Comparison of ENCODE assay signal across 11 cellular contexts in genomic region chr10:117461766-117462423, GRCh38.
DNase-seq lines count a peak whose midpoint lies in the region; ATAC-seq and TF ChIP-seq lines count a peak whose summit lies in the region.
"Had no signal": no experiment of that assay in that cellular context is flagged by ENCODE, and none has a peak within 500 bp of the region (broad histone marks: within the 10 kb centered on the region; RNA-seq: fewer than 3 reads in every experiment).

No MANE protein-coding gene starts in this region.

- H3K9me3 ChIP-seq in PC-9 (ENCODE audit: insufficient read depth, low read depth), result no peaks in the 10 kb centered on the region

- H3K27me3 ChIP-seq in PC-9 (ENCODE audit: insufficient read depth, low read depth), result no peaks in the 10 kb centered on the region
- H3K27me3 ChIP-seq: tibial nerve had no signal

- peak overlapping the region; percentile 71 for H2AFZ ChIP-seq in PC-9

- CTCF ChIA-PET in PC-9 (lab: Charles Lee), result interaction anchor here (1.7 kb wide), 1 partner anchor 19 kb away, joined by 4 read pairs; no protein-coding TSS in a partner anchor

- intact Hi-C loops in PC-9 (cut with micrococcal nuclease; ENCODE audit: unreplicated experiment), result no loop called here

- H3F3A ChIP-seq in PC-9 (ENCODE audit: insufficient read depth, low read depth), result peaks cover 3% of the 10 kb centered on the region; the same call in 1 of the 2 replicates

- POLR2A ChIA-PET in PC-9 (lab: Charles Lee; ENCODE audit: unreplicated experiment), result no interaction called here

- no peak for ATAC-seq in HG03095 (IDR thresholded peaks at IDR 0.05; ENCODE audit: unreplicated experiment)

- no peaks in the 10 kb centered on the region for H4K20me1 ChIP-seq in PC-9 (ENCODE audit: insufficient read depth)

- no TSS peak for BruUV-seq in PC-9 (replicated peaks; lab: Mats Ljungman, UMichigan)

- H3K27ac ChIP-seq in PC-9, result peak overlapping the region; percentile 85

- no peaks in the 10 kb centered on the region for H3K36me3 ChIP-seq in PC-9 (ENCODE audit: low read depth)
- H3K36me3 ChIP-seq: tibial nerve had no signal

- no peaks in the 10 kb centered on the region for H3K9me2 ChIP-seq in PC-9 (ENCODE audit: insufficient read depth)

- H3K79me2 ChIP-seq in PC-9 (ENCODE audit: low read depth), result no peaks in the 10 kb centered on the region

- TF ChIP-seq CTCF in PC-9 (conservative IDR thresholded peaks at IDR 0.05) (no peak), fibroblast of villous mesenchyme (IDR thresholded peaks at IDR 0.05; ENCODE audit: insufficient read depth, low read depth, low read length) (no peak)

- no peak overlapping the region for H3K4me3 ChIP-seq in PC-9
- no peak overlapping the region for H3K4me3 ChIP-seq in fibroblast of villous mesenchyme (ENCODE audit: low read depth, low read length)
- no peak overlapping the region for H3K4me3 ChIP-seq in skeletal muscle cell (ENCODE audit: low read depth, low read length)
- H3K4me3 ChIP-seq: tibial nerve had no signal

- H3K4me2 ChIP-seq in PC-9, result peak overlapping the region; percentile 66

- H3K4me1 ChIP-seq in PC-9 (replicated peaks; ENCODE audit: insufficient read depth), result peaks cover 39% of the 10 kb centered on the region
- H3K4me1 ChIP-seq: tibial nerve had no signal

- DNase-seq in GOT3 (lab: John Stamatoyannopoulos, UW), result peak; percentile 72
- DNase-seq in PC-9, result peak; percentile 31 to 88
- peak; percentile 99 for DNase-seq in fibroblast of villous mesenchyme (ENCODE audit: low read depth)
- peak; percentile 94 for DNase-seq in skeletal muscle cell (ENCODE audit: low read depth)
- DNase-seq in activated CD4-positive, alpha-beta T cell treated with anti-CD3 and anti-CD28 coated beads, Interleukin-2, amount 50 U/mL, for 48 hours, result no peak
- DNase-seq in stimulated activated CD4-positive, alpha-beta T cell treated with anti-CD3 and anti-CD28 coated beads, Interleukin-1b, Interleukin-23, amount 100 ng/mL, for 48 hours, result no peak
- DNase-seq in stimulated activated CD4-positive, alpha-beta T cell treated with anti-CD3 and anti-CD28 coated beads, Interleukin-12 subunit alpha, Interleukin-12 subunit beta, amount 100 ng/mL, for 4 hours, result no peak
- DNase-seq: activated CD4-positive, alpha-beta memory T cell treated with anti-CD3 and anti-CD28 coated beads, Interleukin-2, amount 10 ng/mL, durations not matched to agents 7 days and 5 days; occipital lobe had no signal

Comparison
In these comparisons a context has a peak if more than half of its experiments do, and no peak if none do; other contexts are left out.
1. DNase-seq: peak in GOT3 (single experiment), PC-9 (2 of 2), fibroblast of villous mesenchyme (single experiment) and skeletal muscle cell (single experiment); none in activated CD4-positive, alpha-beta T cell treated with anti-CD3 and anti-CD28 coated beads, Interleukin-2, amount 50 U/mL, for 48 hours (0 of 2), stimulated activated CD4-positive, alpha-beta T cell treated with anti-CD3 and anti-CD28 coated beads, Interleukin-1b, Interleukin-23, amount 100 ng/mL, for 48 hours (single experiment) and stimulated activated CD4-positive, alpha-beta T cell treated with anti-CD3 and anti-CD28 coated beads, Interleukin-12 subunit alpha, Interleukin-12 subunit beta, amount 100 ng/mL, for 4 hours (single experiment).